20 cellular contexts compared by ENCODE assay signal in genomic region chr17:71251936-71252335, GRCh38.
A peak's percentile ranks its signal among the peaks of the same experiment; 100 is the strongest.
DNase-seq lines count a peak whose midpoint lies in the region; ATAC-seq, FAIRE-seq and TF ChIP-seq lines count a peak whose summit lies in the region.
"Had no signal": no experiment of that assay in that cellular context is flagged by ENCODE, and none has a peak within 500 bp of the region (broad histone marks: within the 10 kb centered on the region; RNA-seq: fewer than 3 reads in every experiment).

No MANE protein-coding gene starts in this region.

- H3K9me3 Mint-ChIP-seq in astrocyte (ENCODE audit: unreplicated experiment) (no peaks in the 10 kb centered on the region), mesothelial cell of epicardium (no peaks in the 10 kb centered on the region)

- H3K9ac ChIP-seq in astrocyte (ENCODE audit: low read length) (no peak overlapping the region), keratinocyte (ENCODE audit: control insufficient read depth, extremely low read depth, insufficient read depth, low read length) (no peak overlapping the region)
- H3K9ac ChIP-seq: KMS-11 had no signal

- H3K27ac Mint-ChIP-seq in astrocyte (ENCODE audit: unreplicated experiment) (peak overlapping the region; percentile 48), mesothelial cell of epicardium (no peak overlapping the region)
- H3K27ac Mint-ChIP-seq: CD4-positive, alpha-beta T cell had no signal

- H3K27me3 ChIP-seq in astrocyte (ENCODE audit: insufficient read depth, low read length) (no peaks in the 10 kb centered on the region), keratinocyte (ENCODE audit: control insufficient read depth, extremely low read depth, insufficient read depth, low read length) (no peaks in the 10 kb centered on the region)
- H3K27me3 ChIP-seq: Peyer's patch had no signal

- no peaks in the 10 kb centered on the region for H4K20me1 ChIP-seq in astrocyte (ENCODE audit: insufficient read depth, low read length)
- H4K20me1 ChIP-seq in keratinocyte (ENCODE audit: control insufficient read depth, extremely low read depth, insufficient read depth, low read length): no peaks in the 10 kb centered on the region

- H3K4me2 ChIP-seq in astrocyte (ENCODE audit: low read length) (no peak overlapping the region), keratinocyte (ENCODE audit: control insufficient read depth, extremely low read depth, insufficient read depth, low read depth, low read length) (no peak overlapping the region)
- H3K4me2 ChIP-seq: KMS-11 had no signal

- peaks cover 26% of the 10 kb centered on the region for H3K4me1 Mint-ChIP-seq in astrocyte (ENCODE audit: low read depth, unreplicated experiment)
- no peaks in the 10 kb centered on the region for H3K4me1 Mint-ChIP-seq in mesothelial cell of epicardium

- H3K9me3 ChIP-seq in astrocyte (ENCODE audit: insufficient read depth, low read depth, low read length) (no peaks in the 10 kb centered on the region), keratinocyte (ENCODE audit: control insufficient read depth, low read depth, low read length) (no peaks in the 10 kb centered on the region)
- H3K9me3 ChIP-seq: HAP-1, Peyer's patch had no signal

- DNase-seq in AG08395 (ENCODE audit: low spot score): peak; percentile 74
- DNase-seq in GM04503 (ENCODE audit: low read depth): peak; percentile 60
- peak; percentile 82 for DNase-seq in astrocyte (ENCODE audit: low read depth)
- DNase-seq in keratinocyte (ENCODE audit: low read depth, low spot score): no peak
- no peak for DNase-seq in COR-L47 (lab: John Stamatoyannopoulos, UW)
- DNase-seq in mesothelial cell of epicardium (ENCODE audit: low spot score in 2 of 2, unreplicated experiment in 2 of 2): no peak
- DNase-seq in activated T-cell treated with anti-CD3 and anti-CD28 coated beads for 4 hours: no peak
- DNase-seq: 8988T; CD4-positive, alpha-beta T cell; DMS79; GF-D8; NCI-H1436; NCI-H2029 treated with DMSO at 0.1 percent for 48 hours; NCI-H524; Peyer's patch; SHP77 treated with DMSO at 0.1 percent for 48 hours had no signal

- no peaks in the 10 kb centered on the region for H3K9me1 ChIP-seq in keratinocyte (ENCODE audit: control insufficient read depth, extremely low read depth, insufficient read depth, low read length)

- H3K36me3 ChIP-seq in astrocyte (ENCODE audit: insufficient read depth, low read length): no peaks in the 10 kb centered on the region
- no peaks in the 10 kb centered on the region for H3K36me3 ChIP-seq in keratinocyte (ENCODE audit: control insufficient read depth in 2 of 2, extremely low read depth in 1 of 2, insufficient read depth in 2 of 2, low read length in 2 of 2)
- H3K36me3 ChIP-seq: HAP-1, Peyer's patch had no signal

- H3K27me3 Mint-ChIP-seq in astrocyte (ENCODE audit: low read depth, unreplicated experiment): no peaks in the 10 kb centered on the region
- peaks cover 3% of the 10 kb centered on the region for H3K27me3 Mint-ChIP-seq in mesothelial cell of epicardium (ENCODE audit: low read depth)
- H3K27me3 Mint-ChIP-seq: CD4-positive, alpha-beta T cell had no signal

- H3K79me2 ChIP-seq in astrocyte (ENCODE audit: insufficient read depth, low read length) (no peaks in the 10 kb centered on the region), keratinocyte (ENCODE audit: control insufficient read depth, insufficient read depth, low read length) (no peaks in the 10 kb centered on the region)

- no peak overlapping the region for H3K27ac ChIP-seq in astrocyte (ENCODE audit: low read depth, low read length)
- no peak overlapping the region for H3K27ac ChIP-seq in keratinocyte (ENCODE audit: control insufficient read depth, insufficient read depth, low read length)
- H3K27ac ChIP-seq: KMS-11, Peyer's patch had no signal

- dilution Hi-C loops in keratinocyte (cut with MboI; ENCODE audit: extremely low pct_ligation_motif_present, low sequenced_read_pairs): no loop called here

- H3K4me1 ChIP-seq in astrocyte (ENCODE audit: insufficient read depth, low read length) (no peaks in the 10 kb centered on the region), keratinocyte (ENCODE audit: control insufficient read depth, extremely low read depth, insufficient read depth, low read length) (no peaks in the 10 kb centered on the region)
- H3K4me1 ChIP-seq: HAP-1, Peyer's patch had no signal

- H3K36me3 Mint-ChIP-seq in astrocyte (ENCODE audit: low read depth, unreplicated experiment): no peaks in the 10 kb centered on the region
- H3K36me3 Mint-ChIP-seq in mesothelial cell of epicardium: no peaks in the 10 kb centered on the region

- no peak for TF ChIP-seq CTCF in astrocyte (IDR thresholded peaks at IDR 0.05; ENCODE audit: insufficient read depth, low read depth, low read length)
- TF ChIP-seq CTCF in keratinocyte (optimal IDR thresholded peaks at IDR 0.05 in 1 of 3, IDR thresholded peaks at IDR 0.05 in 1 of 3, conservative IDR thresholded peaks at IDR 0.05 in 1 of 3; ENCODE audit: extremely low read depth in 1 of 3, insufficient read depth in 2 of 3, low read length in 3 of 3): no peak
- TF ChIP-seq CTCF in mesothelial cell of epicardium (IDR thresholded peaks at IDR 0.05; ENCODE audit: unreplicated experiment): no peak

- peak; percentile 45 for FAIRE-seq in astrocyte (lab: Jason Lieb, UNC)
- peak; percentile 26 for FAIRE-seq in keratinocyte (lab: Jason Lieb, UNC)
- FAIRE-seq: HepG2 had no signal

- H2AFZ ChIP-seq in astrocyte (ENCODE audit: low read depth, low read length) (peak overlapping the region; percentile 28), keratinocyte (ENCODE audit: control insufficient read depth, low read length) (peak overlapping the region; percentile 39)

- no peak overlapping the region for H3K4me3 Mint-ChIP-seq in astrocyte (ENCODE audit: unreplicated experiment)
- no peak overlapping the region for H3K4me3 Mint-ChIP-seq in mesothelial cell of epicardium
- H3K4me3 Mint-ChIP-seq: CD4-positive, alpha-beta T cell had no signal

- H3K4me3 ChIP-seq in astrocyte (ENCODE audit: insufficient read depth, low read depth, low read length) (no peak overlapping the region), keratinocyte (ENCODE audit: control insufficient read depth in 2 of 3, extremely low read depth in 1 of 3, insufficient read depth in 2 of 3, low read depth in 1 of 3, low read length in 3 of 3) (no peak overlapping the region)
- H3K4me3 ChIP-seq: HAP-1, Peyer's patch had no signal

- no peak for ATAC-seq in GM19351 (IDR thresholded peaks at IDR 0.05; ENCODE audit: unreplicated experiment)
- ATAC-seq: HepG2 had no signal

Comparison
In these comparisons a context has a peak if more than half of its experiments do, and no peak if none do; other contexts are left out.
1. DNase-seq: peak in AG08395 (single experiment), GM04503 (single experiment) and astrocyte (single experiment); none in keratinocyte (single experiment), COR-L47 (single experiment), mesothelial cell of epicardium (0 of 2) and activated T-cell treated with anti-CD3 and anti-CD28 coated beads for 4 hours (single experiment).